ENCODE assay signal across 1 cellular context in the genomic region with DNA sequence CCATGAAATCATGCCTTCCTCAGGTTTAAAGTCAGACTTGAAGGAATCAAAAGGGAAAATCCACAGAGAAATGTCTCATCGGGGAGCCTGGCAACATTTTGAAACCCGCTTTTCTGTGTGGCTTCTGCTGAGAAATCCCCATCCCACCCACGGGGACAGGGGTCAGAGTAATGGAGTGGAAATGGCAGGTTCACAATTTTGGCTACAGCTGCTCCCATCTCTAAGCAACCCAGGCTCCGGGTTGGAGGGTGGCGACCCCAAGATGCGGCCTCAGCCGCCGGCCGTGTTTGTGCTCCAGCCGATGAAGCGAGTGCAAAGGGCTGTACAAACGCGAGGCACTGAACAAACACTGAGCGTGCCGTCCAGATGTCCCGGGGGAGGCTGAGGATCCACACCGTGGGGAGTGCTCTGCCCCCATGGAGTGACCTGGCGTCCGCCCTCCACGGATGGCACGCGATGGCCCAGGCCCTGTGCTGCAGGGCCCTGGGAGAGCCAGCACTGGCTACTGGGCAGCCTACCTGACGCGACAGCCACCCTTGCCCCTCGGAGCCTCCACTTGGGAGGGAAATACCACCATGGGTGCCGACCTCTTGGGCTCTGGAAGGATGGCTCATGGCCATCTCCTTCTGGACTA.
TF ChIP-seq lines count a peak whose summit lies in the region.

No MANE protein-coding gene starts in this region.

TF ChIP-seq in HepG2, 621 proteins besides CTCF, POLR2A, EP300 and RAD21 (continued from another document and continues in another):
- TF ChIP-seq ATF1 (CRISPR knock-in tag; IDR thresholded peaks at IDR 0.05) = no peak
- TF ChIP-seq HOXA5 (CRISPR knock-in tag; IDR thresholded peaks at IDR 0.05) = no peak
- TF ChIP-seq, protein P1, sequence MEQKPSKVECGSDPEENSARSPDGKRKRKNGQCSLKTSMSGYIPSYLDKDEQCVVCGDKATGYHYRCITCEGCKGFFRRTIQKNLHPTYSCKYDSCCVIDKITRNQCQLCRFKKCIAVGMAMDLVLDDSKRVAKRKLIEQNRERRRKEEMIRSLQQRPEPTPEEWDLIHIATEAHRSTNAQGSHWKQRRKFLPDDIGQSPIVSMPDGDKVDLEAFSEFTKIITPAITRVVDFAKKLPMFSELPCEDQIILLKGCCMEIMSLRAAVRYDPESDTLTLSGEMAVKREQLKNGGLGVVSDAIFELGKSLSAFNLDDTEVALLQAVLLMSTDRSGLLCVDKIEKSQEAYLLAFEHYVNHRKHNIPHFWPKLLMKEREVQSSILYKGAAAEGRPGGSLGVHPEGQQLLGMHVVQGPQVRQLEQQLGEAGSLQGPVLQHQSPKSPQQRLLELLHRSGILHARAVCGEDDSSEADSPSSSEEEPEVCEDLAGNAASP (CRISPR knock-in tag; IDR thresholded peaks at IDR 0.05; ENCODE audit: borderline replicate concordance) = 0 out of 2 replicates have a peak, but pooled peaks have one; percentile 22
- no peak; the same call in 1 of the 2 replicates for TF ChIP-seq NRL (CRISPR knock-in tag; IDR thresholded peaks at IDR 0.05; ENCODE audit: borderline replicate concordance)
- TF ChIP-seq, protein P2, sequence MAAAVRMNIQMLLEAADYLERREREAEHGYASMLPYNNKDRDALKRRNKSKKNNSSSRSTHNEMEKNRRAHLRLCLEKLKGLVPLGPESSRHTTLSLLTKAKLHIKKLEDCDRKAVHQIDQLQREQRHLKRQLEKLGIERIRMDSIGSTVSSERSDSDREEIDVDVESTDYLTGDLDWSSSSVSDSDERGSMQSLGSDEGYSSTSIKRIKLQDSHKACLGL (CRISPR knock-in tag; IDR thresholded peaks at IDR 0.05) = no peak
- TF ChIP-seq ZNF30 (CRISPR knock-in tag; IDR thresholded peaks at IDR 0.05) = no peak
- TF ChIP-seq HDAC6 (IDR thresholded peaks at IDR 0.05; ENCODE audit: low read depth, low read length) = no peak
- no peak for TF ChIP-seq ZNF232 (CRISPR knock-in tag; IDR thresholded peaks at IDR 0.05; ENCODE audit: borderline replicate concordance)
- no peak for TF ChIP-seq HOXA9 (CRISPR knock-in tag; IDR thresholded peaks at IDR 0.05; ENCODE audit: borderline replicate concordance)
- no peak for TF ChIP-seq ZNF326 (CRISPR knock-in tag; IDR thresholded peaks at IDR 0.05; ENCODE audit: borderline replicate concordance)
- TF ChIP-seq, protein P3, sequence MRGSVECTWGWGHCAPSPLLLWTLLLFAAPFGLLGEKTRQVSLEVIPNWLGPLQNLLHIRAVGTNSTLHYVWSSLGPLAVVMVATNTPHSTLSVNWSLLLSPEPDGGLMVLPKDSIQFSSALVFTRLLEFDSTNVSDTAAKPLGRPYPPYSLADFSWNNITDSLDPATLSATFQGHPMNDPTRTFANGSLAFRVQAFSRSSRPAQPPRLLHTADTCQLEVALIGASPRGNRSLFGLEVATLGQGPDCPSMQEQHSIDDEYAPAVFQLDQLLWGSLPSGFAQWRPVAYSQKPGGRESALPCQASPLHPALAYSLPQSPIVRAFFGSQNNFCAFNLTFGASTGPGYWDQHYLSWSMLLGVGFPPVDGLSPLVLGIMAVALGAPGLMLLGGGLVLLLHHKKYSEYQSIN (CRISPR knock-in tag; IDR thresholded peaks at IDR 0.05; ENCODE audit: borderline replicate concordance) = no peak
- 0 out of 2 replicates have a peak, but pooled peaks have one; percentile 42 for TF ChIP-seq ZNF292 (CRISPR knock-in tag; IDR thresholded peaks at IDR 0.05; ENCODE audit: borderline replicate concordance, low read depth)
- peak; percentile 57; the same call in 1 of the 2 replicates for TF ChIP-seq IRF2 (CRISPR knock-in tag; IDR thresholded peaks at IDR 0.05)
- TF ChIP-seq, protein P4, sequence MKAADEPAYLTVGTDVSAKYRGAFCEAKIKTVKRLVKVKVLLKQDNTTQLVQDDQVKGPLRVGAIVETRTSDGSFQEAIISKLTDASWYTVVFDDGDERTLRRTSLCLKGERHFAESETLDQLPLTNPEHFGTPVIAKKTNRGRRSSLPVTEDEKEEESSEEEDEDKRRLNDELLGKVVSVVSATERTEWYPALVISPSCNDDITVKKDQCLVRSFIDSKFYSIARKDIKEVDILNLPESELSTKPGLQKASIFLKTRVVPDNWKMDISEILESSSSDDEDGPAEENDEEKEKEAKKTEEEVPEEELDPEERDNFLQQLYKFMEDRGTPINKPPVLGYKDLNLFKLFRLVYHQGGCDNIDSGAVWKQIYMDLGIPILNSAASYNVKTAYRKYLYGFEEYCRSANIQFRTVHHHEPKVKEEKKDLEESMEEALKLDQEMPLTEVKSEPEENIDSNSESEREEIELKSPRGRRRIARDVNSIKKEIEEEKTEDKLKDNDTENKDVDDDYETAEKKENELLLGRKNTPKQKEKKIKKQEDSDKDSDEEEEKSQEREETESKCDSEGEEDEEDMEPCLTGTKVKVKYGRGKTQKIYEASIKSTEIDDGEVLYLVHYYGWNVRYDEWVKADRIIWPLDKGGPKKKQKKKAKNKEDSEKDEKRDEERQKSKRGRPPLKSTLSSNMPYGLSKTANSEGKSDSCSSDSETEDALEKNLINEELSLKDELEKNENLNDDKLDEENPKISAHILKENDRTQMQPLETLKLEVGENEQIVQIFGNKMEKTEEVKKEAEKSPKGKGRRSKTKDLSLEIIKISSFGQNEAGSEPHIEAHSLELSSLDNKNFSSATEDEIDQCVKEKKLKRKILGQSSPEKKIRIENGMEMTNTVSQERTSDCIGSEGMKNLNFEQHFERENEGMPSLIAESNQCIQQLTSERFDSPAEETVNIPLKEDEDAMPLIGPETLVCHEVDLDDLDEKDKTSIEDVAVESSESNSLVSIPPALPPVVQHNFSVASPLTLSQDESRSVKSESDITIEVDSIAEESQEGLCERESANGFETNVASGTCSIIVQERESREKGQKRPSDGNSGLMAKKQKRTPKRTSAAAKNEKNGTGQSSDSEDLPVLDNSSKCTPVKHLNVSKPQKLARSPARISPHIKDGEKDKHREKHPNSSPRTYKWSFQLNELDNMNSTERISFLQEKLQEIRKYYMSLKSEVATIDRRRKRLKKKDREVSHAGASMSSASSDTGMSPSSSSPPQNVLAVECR (CRISPR knock-in tag; IDR thresholded peaks at IDR 0.05; ENCODE audit: borderline replicate concordance) = peak; percentile 41; the same call in 1 of the 2 replicates
- TF ChIP-seq SMAD3 (CRISPR knock-in tag; IDR thresholded peaks at IDR 0.05) = no peak
- TF ChIP-seq MED13 (CRISPR knock-in tag; IDR thresholded peaks at IDR 0.05) = no peak; the same call in 1 of the 2 replicates
- TF ChIP-seq, protein P5, sequence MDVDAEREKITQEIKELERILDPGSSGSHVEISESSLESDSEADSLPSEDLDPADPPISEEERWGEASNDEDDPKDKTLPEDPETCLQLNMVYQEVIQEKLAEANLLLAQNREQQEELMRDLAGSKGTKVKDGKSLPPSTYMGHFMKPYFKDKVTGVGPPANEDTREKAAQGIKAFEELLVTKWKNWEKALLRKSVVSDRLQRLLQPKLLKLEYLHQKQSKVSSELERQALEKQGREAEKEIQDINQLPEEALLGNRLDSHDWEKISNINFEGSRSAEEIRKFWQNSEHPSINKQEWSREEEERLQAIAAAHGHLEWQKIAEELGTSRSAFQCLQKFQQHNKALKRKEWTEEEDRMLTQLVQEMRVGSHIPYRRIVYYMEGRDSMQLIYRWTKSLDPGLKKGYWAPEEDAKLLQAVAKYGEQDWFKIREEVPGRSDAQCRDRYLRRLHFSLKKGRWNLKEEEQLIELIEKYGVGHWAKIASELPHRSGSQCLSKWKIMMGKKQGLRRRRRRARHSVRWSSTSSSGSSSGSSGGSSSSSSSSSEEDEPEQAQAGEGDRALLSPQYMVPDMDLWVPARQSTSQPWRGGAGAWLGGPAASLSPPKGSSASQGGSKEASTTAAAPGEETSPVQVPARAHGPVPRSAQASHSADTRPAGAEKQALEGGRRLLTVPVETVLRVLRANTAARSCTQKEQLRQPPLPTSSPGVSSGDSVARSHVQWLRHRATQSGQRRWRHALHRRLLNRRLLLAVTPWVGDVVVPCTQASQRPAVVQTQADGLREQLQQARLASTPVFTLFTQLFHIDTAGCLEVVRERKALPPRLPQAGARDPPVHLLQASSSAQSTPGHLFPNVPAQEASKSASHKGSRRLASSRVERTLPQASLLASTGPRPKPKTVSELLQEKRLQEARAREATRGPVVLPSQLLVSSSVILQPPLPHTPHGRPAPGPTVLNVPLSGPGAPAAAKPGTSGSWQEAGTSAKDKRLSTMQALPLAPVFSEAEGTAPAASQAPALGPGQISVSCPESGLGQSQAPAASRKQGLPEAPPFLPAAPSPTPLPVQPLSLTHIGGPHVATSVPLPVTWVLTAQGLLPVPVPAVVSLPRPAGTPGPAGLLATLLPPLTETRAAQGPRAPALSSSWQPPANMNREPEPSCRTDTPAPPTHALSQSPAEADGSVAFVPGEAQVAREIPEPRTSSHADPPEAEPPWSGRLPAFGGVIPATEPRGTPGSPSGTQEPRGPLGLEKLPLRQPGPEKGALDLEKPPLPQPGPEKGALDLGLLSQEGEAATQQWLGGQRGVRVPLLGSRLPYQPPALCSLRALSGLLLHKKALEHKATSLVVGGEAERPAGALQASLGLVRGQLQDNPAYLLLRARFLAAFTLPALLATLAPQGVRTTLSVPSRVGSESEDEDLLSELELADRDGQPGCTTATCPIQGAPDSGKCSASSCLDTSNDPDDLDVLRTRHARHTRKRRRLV (CRISPR knock-in tag; IDR thresholded peaks at IDR 0.05) = no peak
- TF ChIP-seq, protein P6, sequence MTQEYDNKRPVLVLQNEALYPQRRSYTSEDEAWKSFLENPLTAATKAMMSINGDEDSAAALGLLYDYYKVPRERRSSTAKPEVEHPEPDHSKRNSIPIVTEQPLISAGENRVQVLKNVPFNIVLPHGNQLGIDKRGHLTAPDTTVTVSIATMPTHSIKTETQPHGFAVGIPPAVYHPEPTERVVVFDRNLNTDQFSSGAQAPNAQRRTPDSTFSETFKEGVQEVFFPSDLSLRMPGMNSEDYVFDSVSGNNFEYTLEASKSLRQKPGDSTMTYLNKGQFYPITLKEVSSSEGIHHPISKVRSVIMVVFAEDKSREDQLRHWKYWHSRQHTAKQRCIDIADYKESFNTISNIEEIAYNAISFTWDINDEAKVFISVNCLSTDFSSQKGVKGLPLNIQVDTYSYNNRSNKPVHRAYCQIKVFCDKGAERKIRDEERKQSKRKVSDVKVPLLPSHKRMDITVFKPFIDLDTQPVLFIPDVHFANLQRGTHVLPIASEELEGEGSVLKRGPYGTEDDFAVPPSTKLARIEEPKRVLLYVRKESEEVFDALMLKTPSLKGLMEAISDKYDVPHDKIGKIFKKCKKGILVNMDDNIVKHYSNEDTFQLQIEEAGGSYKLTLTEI (CRISPR knock-in tag; conservative IDR thresholded peaks at IDR 0.05) = no peak
- TF ChIP-seq JUN (CRISPR knock-in tag; IDR thresholded peaks at IDR 0.05) = no peak
- TF ChIP-seq, protein P7, sequence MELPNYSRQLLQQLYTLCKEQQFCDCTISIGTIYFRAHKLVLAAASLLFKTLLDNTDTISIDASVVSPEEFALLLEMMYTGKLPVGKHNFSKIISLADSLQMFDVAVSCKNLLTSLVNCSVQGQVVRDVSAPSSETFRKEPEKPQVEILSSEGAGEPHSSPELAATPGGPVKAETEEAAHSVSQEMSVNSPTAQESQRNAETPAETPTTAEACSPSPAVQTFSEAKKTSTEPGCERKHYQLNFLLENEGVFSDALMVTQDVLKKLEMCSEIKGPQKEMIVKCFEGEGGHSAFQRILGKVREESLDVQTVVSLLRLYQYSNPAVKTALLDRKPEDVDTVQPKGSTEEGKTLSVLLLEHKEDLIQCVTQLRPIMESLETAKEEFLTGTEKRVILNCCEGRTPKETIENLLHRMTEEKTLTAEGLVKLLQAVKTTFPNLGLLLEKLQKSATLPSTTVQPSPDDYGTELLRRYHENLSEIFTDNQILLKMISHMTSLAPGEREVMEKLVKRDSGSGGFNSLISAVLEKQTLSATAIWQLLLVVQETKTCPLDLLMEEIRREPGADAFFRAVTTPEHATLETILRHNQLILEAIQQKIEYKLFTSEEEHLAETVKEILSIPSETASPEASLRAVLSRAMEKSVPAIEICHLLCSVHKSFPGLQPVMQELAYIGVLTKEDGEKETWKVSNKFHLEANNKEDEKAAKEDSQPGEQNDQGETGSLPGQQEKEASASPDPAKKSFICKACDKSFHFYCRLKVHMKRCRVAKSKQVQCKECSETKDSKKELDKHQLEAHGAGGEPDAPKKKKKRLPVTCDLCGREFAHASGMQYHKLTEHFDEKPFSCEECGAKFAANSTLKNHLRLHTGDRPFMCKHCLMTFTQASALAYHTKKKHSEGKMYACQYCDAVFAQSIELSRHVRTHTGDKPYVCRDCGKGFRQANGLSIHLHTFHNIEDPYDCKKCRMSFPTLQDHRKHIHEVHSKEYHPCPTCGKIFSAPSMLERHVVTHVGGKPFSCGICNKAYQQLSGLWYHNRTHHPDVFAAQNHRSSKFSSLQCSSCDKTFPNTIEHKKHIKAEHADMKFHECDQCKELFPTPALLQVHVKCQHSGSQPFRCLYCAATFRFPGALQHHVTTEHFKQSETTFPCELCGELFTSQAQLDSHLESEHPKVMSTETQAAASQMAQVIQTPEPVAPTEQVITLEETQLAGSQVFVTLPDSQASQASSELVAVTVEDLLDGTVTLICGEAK (IDR thresholded peaks at IDR 0.05) = no peak
- TF ChIP-seq, protein P7 (CRISPR knock-in tag; IDR thresholded peaks at IDR 0.05) = 0 out of 2 replicates have a peak, but pooled peaks have one; percentile 42
- no peak for TF ChIP-seq SMARCE1 (IDR thresholded peaks at IDR 0.05; ENCODE audit: borderline replicate concordance)
- no peak for TF ChIP-seq ZSCAN12 (CRISPR knock-in tag; IDR thresholded peaks at IDR 0.05)
- TF ChIP-seq SRSF9 (IDR thresholded peaks at IDR 0.05; ENCODE audit: borderline replicate concordance, insufficient read depth, low read depth, low read length, poor library complexity, severe bottlenecking) = no peak
